ENCODE assay signal across 8 cellular contexts in the genomic region with DNA sequence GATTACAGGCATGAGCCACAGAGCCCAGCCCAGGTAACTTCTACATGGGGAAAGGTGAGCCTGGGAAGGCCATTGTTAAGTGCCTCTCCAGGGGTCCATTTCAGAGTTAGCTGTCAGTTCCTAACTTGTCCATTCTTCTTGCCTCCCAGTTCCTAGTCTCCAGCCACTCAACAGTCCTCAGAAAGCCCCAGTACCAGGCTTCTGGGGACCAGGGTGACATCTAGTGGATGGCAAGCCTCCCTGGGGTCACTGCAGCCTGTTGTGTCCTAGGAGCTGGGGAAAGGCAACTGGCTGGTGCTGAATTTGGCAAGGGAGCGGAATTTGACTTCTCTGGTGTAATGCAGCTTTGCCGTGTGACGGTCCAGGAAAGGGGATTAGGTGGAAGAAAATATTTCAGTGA. TPM values are rescaled to one million over a fixed set of nuclear protein-coding genes. Genes with fewer than 3 reads are reported as not detected.
DNase-seq lines count a peak whose midpoint lies in the region; ATAC-seq and TF ChIP-seq lines count a peak whose summit lies in the region.

No MANE protein-coding gene starts in this region.

- ATAC-seq in Right ventricle myocardium superior (ENCODE audit: poor library complexity) (peak; percentile 74), GM18870 (IDR thresholded peaks at IDR 0.05; ENCODE audit: unreplicated experiment) (no peak)

- DNase-seq in Right ventricle myocardium superior = peak; percentile 67
- no peak for DNase-seq in cardiac septum (ENCODE audit: low spot score)
- DNase-seq in Peyer's patch = peak in 1 of 3 donors; percentile 63
- DNase-seq in foreskin fibroblast = peak in 1 of 2 donors; percentile 21
- peak; percentile 33 for DNase-seq in renal cortical epithelial cell (ENCODE audit: low read depth)
- no peak for DNase-seq in activated T-cell treated with anti-CD3 and anti-CD28 coated beads for 4 hours
- DNase-seq in cerebellum (ENCODE audit: low spot score) = no peak

- H3K4me3 ChIP-seq in Peyer's patch (no peak overlapping the region), foreskin fibroblast (ENCODE audit: low read depth in 1 of 2, low read length in 2 of 2) (no peak overlapping the region)

- no peaks in the 10 kb centered on the region for H3K36me3 ChIP-seq in Peyer's patch

- no peak for TF ChIP-seq POLR2A in Peyer's patch (IDR thresholded peaks at IDR 0.05)

- H3K27me3 ChIP-seq in Peyer's patch = no peaks in the 10 kb centered on the region

- no peaks in the 10 kb centered on the region for H3K9me3 ChIP-seq in Peyer's patch

- no peak overlapping the region for H3K27ac ChIP-seq in Peyer's patch

- no peaks in the 10 kb centered on the region for H3K4me1 ChIP-seq in Peyer's patch

- TF ChIP-seq CTCF in Peyer's patch (IDR thresholded peaks at IDR 0.05) (peak in 4 of 6 experiments; percentile 14 to 35 (median 20)), foreskin fibroblast (IDR thresholded peaks at IDR 0.05; ENCODE audit: low read depth, low read length) (peak; percentile 15)

- intact Hi-C loops in Right ventricle myocardium superior (cut with DNase I) (no loop called here), cardiac septum (cut with DNase I) (no loop called here)

RNA-seq across cellular contexts. Expression of a gene that starts 2.1 kb away (rescaled TPM):
- total RNA-seq in Right ventricle myocardium superior = 1.2 TPM
- 0.83 TPM for total RNA-seq in cardiac septum
- under 1 TPM in 1 of 4 donors, not detected in 3; 0.53 TPM for total RNA-seq in Peyer's patch
- total RNA-seq in renal cortical epithelial cell = not detected in 2 replicates
- not detected for total RNA-seq in cerebellum

RNA-seq across cellular contexts. Expression of a gene that starts 17.0 kb away (rescaled TPM):
- total RNA-seq in Right ventricle myocardium superior (4.0 TPM), cardiac septum (0.32 TPM), Peyer's patch (1 to 10 TPM in 1 of 4 donors, under 1 TPM in 1, not detected in 2; 0.67 to 3.3 TPM), renal cortical epithelial cell (0.40 TPM in 1 of 2 replicates, not detected in the other), cerebellum (1.9 TPM)

RNA-seq across cellular contexts. Expression of a gene that starts 28.6 kb away (rescaled TPM):
- total RNA-seq in Right ventricle myocardium superior (28.3 TPM), cardiac septum (6.9 TPM), Peyer's patch (100 to 1,000 TPM in 2 of 4 donors, 10 to 100 TPM in 2; 54.5 to 179 (median 93.4) TPM), renal cortical epithelial cell (36.4 and 83.2 TPM in 2 replicates), cerebellum (3.1 TPM)

RNA-seq across cellular contexts. Expression of a gene that starts 55.2 kb away (rescaled TPM):
- 0.73 TPM for total RNA-seq in Right ventricle myocardium superior
- not detected for total RNA-seq in cardiac septum
- total RNA-seq in Peyer's patch = 100 to 1,000 TPM in 1 of 4 donors, 10 to 100 TPM in 3; 13.2 to 144 (median 68.7) TPM
- total RNA-seq in renal cortical epithelial cell = not detected in 2 replicates
- total RNA-seq in cerebellum = not detected

Comparison
In these comparisons a context has a peak if more than half of its experiments do, and no peak if none do; other contexts are left out.
1. DNase-seq: peak in Right ventricle myocardium superior (single experiment) and renal cortical epithelial cell (single experiment); none in cardiac septum (single experiment), activated T-cell treated with anti-CD3 and anti-CD28 coated beads for 4 hours (single experiment) and cerebellum (single experiment).